Comparison of ENCODE assay signal across 20 cellular contexts in the genomic region with DNA sequence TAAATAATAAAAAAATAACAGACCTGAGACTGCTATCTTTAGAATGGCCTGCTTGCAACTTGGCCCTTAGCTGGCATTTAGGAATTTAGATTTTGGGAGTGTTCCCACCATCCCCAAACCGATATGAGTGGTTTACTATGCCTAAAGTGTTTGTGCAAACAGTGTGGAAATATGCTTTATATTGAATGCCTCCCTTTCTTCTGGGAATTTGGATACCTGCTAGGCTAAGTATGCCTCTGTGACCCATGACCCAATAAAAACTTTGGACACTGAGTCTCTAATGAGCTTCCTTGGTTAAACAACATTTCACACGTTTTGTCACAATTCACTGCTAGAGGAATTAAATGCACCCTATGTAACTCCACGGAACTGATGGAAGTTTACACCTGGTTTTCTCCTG.
DNase-seq lines count a peak whose midpoint lies in the region; ATAC-seq and TF ChIP-seq lines count a peak whose summit lies in the region.
"Had no signal": no experiment of that assay in that cellular context is flagged by ENCODE, and none has a peak within 500 bp of the region (broad histone marks: within the 10 kb centered on the region; RNA-seq: fewer than 3 reads in every experiment).

No MANE protein-coding gene starts in this region.

- H3K27ac Mint-ChIP-seq in T-cell = no peak overlapping the region
- H3K27ac Mint-ChIP-seq: HFFc6 had no signal

- POLR2A ChIA-PET in T-cell (lab: Charles Lee) = no interaction called here

- WGBS in right lobe of liver (ENCODE audit: insufficient coverage, low coverage, low lambda C conversion rate, missing lambda C conversion rate) = 38% methylated on average over 3 of the region's 3 CpGs

- TF ChIP-seq POLR2A in right lobe of liver (IDR thresholded peaks at IDR 0.05) = no peak

- no peaks in the 10 kb centered on the region for H3K27me3 ChIP-seq in right lobe of liver
- H3K27me3 ChIP-seq: BE2C; BLaER1 treated with 17β-estradiol and CSF1 and Interleukin-3, amounts not matched to agents 10 nM and 100 nM had no signal

- no peak for TF ChIP-seq CTCF in VCaP (conservative IDR thresholded peaks at IDR 0.05)
- TF ChIP-seq CTCF in right lobe of liver (IDR thresholded peaks at IDR 0.05) = no peak

- H3K36me3 ChIP-seq in right lobe of liver = no peaks in the 10 kb centered on the region
- H3K36me3 ChIP-seq: BE2C, HAP-1 had no signal

- H3K36me3 Mint-ChIP-seq in T-cell = peaks cover 17% of the 10 kb centered on the region

- no peaks in the 10 kb centered on the region for H3K9me3 ChIP-seq in right lobe of liver
- H3K9me3 ChIP-seq: A549, HAP-1 had no signal

- DNase-seq in Right ventricle myocardium superior = no peak
- no peak for DNase-seq in cardiac septum (ENCODE audit: low spot score)
- no peak for DNase-seq in right lobe of liver
- DNase-seq in T-cell = no peak
- DNase-seq in GDM1 (lab: John Stamatoyannopoulos, UW) = no peak
- DNase-seq: 8988T; ACHN; AML-193; BE2C; Calu3; CD4-positive, alpha-beta memory T cell; COR-L47; DMS53; DMS79 treated with DMSO at 0.1 percent for 48 hours; GOT3; HFFc6 had no signal

- peak; percentile 40 for ATAC-seq in Right ventricle myocardium superior (ENCODE audit: poor library complexity)
- ATAC-seq in right lobe of liver = peak in 3 of 4 donors; percentile 7 to 58 (median 50)
- no peak for ATAC-seq in T-cell (replicated peaks in 1 of 4)
- ATAC-seq: A549 had no signal

- no peaks in the 10 kb centered on the region for H3K9me3 Mint-ChIP-seq in T-cell
- H3K9me3 Mint-ChIP-seq: CD4-positive, alpha-beta memory T cell; HFFc6 had no signal

- intact Hi-C loops in Right ventricle myocardium superior (cut with DNase I) (no loop called here), cardiac septum (cut with DNase I) (no loop called here), right lobe of liver (cut with DNase I) (no loop called here)

- peak overlapping the region; percentile 50 for H3K27ac ChIP-seq in VCaP
- peak overlapping the region in 2 of 3 donors; percentile 58 to 72 for H3K27ac ChIP-seq in right lobe of liver
- H3K27ac ChIP-seq: A549; BLaER1 treated with 17β-estradiol and CSF1 and Interleukin-3, amounts not matched to agents 10 nM and 100 nM had no signal

- CTCF ChIA-PET in T-cell (lab: Charles Lee) = no interaction called here

- no peaks in the 10 kb centered on the region for H3K27me3 Mint-ChIP-seq in T-cell
- H3K27me3 Mint-ChIP-seq: CD4-positive, alpha-beta memory T cell had no signal

- peaks cover 0 to 28% (median 11%) of the 10 kb centered on the region in 4 donors for H3K4me1 ChIP-seq in right lobe of liver
- H3K4me1 ChIP-seq: A549; BE2C; BLaER1 treated with 17β-estradiol and CSF1 and Interleukin-3, amounts not matched to agents 10 nM and 100 nM; HAP-1 had no signal

- no peak overlapping the region for H3K4me3 ChIP-seq in right lobe of liver
- H3K4me3 ChIP-seq: A549; BLaER1 treated with 17β-estradiol and CSF1 and Interleukin-3, amounts not matched to agents 10 nM and 100 nM; HAP-1 had no signal

- peaks cover 0 to 2% (median 0%) of the 10 kb centered on the region in 3 donors for H3K4me1 Mint-ChIP-seq in T-cell

- H3K4me3 Mint-ChIP-seq in T-cell = no peak overlapping the region
- H3K4me3 Mint-ChIP-seq: CD4-positive, alpha-beta memory T cell; HFFc6 had no signal

Comparison
In these comparisons a context has a peak if more than half of its experiments do, and no peak if none do; other contexts are left out.
1. ATAC-seq: peak in Right ventricle myocardium superior (single experiment) and right lobe of liver (3 of 4); none in T-cell (0 of 4).